In the genomic region with DNA sequence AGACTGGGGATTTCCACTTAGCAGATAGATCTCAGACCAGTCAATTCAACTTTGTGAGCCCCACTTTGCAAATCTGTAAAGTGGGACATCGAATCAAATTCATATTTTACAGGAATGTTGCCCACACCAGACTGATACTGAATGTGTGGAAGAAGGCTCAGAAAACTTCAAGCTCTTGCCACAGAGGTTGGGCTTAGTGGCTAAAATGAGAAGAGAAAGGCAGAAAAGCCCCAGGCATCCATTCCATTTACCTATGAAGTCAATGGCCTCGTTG, we compare ENCODE assay signal across 7 cellular contexts. TPM values are rescaled to one million over a fixed set of nuclear protein-coding genes. Genes with fewer than 3 reads are reported as not detected.
A peak's percentile ranks its signal among the peaks of the same experiment; 100 is the strongest.
DNase-seq lines count a peak whose midpoint lies in the region; ATAC-seq and TF ChIP-seq lines count a peak whose summit lies in the region.

No MANE protein-coding gene starts in this region.

- H3K4me3 ChIP-seq in IMR-90 (ENCODE audit: insufficient read depth, low read depth, low read length), result peak overlapping the region; percentile 88
- peak overlapping the region; percentile 64 to 93 for H3K4me3 ChIP-seq in left lung
- H3K4me3 ChIP-seq in stomach smooth muscle (ENCODE audit: low read length in 2 of 2), result peak overlapping the region; percentile 98 to 99

- intact Hi-C loops in IMR-90 (cut with micrococcal nuclease), result loop anchor here (5.0 kb wide), 1 partner anchor 37 kb away; no protein-coding TSS in a partner anchor
- intact Hi-C loops in left lung (cut with DNase I), result no loop called here

- H2BK15ac ChIP-seq in IMR-90 (ENCODE audit: low read depth, low read length), result no peak overlapping the region

- peaks cover 5% of the 10 kb centered on the region for H3K9me1 ChIP-seq in IMR-90 (ENCODE audit: insufficient read depth, low read length)

- H3K27ac ChIP-seq in IMR-90 (ENCODE audit: insufficient read depth, low read length) (peak overlapping the region; percentile 91), angular gyrus (ENCODE audit: low read depth, low read length) (peak overlapping the region; percentile 97), left lung (peak overlapping the region; percentile 100), stomach smooth muscle (ENCODE audit: low read length) (peak overlapping the region; percentile 100)

- no TSS peak for BruUV-seq in IMR-90 (replicated peaks; lab: Mats Ljungman, UMichigan)

- no peak for TF ChIP-seq POLR2A in IMR-90 (IDR thresholded peaks at IDR 0.05; ENCODE audit: low read depth, low read length)

- peak overlapping the region; percentile 89 for H2BK5ac ChIP-seq in IMR-90 (ENCODE audit: low read depth, low read length, poor library complexity, severe bottlenecking)

- peak overlapping the region; percentile 97 for H3K4me2 ChIP-seq in IMR-90 (ENCODE audit: low read depth, low read length)

- TF ChIP-seq CTCF in IMR-90 (conservative IDR thresholded peaks at IDR 0.05; ENCODE audit: low read depth, low read length) (no peak), left lung (IDR thresholded peaks at IDR 0.05) (no peak)

- DNase-seq in IMR-90 (no peak), left lung (no peak), NCI-H345 (lab: John Stamatoyannopoulos, UW) (no peak), DMS 273 treated with DMSO at 0.1 percent for 48 hours (lab: John Stamatoyannopoulos, UW) (no peak)

- POLR2A ChIA-PET in IMR-90 (lab: Charles Lee; ENCODE audit: unreplicated experiment), result interaction anchor here (0.9 kb wide), 1 partner anchor 55 kb away, joined by 3 read pairs; no protein-coding TSS in a partner anchor

- no peak for TF ChIP-seq RAD21 in IMR-90 (IDR thresholded peaks at IDR 0.05; ENCODE audit: low read length)

- peak overlapping the region; percentile 93 for H3K18ac ChIP-seq in IMR-90 (ENCODE audit: low read depth, low read length)

- CTCF ChIA-PET in IMR-90 (lab: Yijun Ruan, JAX), result interaction anchor here (0.5 to 2.2 kb wide), 4 partner anchors 26 to 141 kb away, joined by 3 to 5 read pairs (median 4); no protein-coding TSS in a partner anchor

- 0 out of 2 replicates have a peak overlapping the region, but pooled peaks have one; percentile 14 for H4K91ac ChIP-seq in IMR-90 (ENCODE audit: insufficient read depth, low read depth, low read length)

- H4K8ac ChIP-seq in IMR-90 (ENCODE audit: low read depth in 2 of 2, low read length in 2 of 2), result peak overlapping the region; percentile 5 to 59; a peak in 3 of 4 replicates

- H3K9me3 ChIP-seq in IMR-90 (ENCODE audit: control insufficient read depth, insufficient read depth, low read length) (no peaks in the 10 kb centered on the region), left lung (no peaks in the 10 kb centered on the region), stomach smooth muscle (ENCODE audit: control insufficient read depth in 2 of 2, low read length in 2 of 2) (no peaks in the 10 kb centered on the region)

- peak overlapping the region; percentile 28; the same call in 1 of the 2 replicates for H4K5ac ChIP-seq in IMR-90 (ENCODE audit: low read depth, low read length)

- H3K9ac ChIP-seq in IMR-90 (ENCODE audit: low read depth, low read length) (peak overlapping the region; percentile 94), stomach smooth muscle (ENCODE audit: low read length in 2 of 2) (peak overlapping the region; percentile 99 to 100)

- H3K4me1 ChIP-seq in IMR-90 (ENCODE audit: control insufficient read depth, insufficient read depth, low read length) (peaks cover 19% of the 10 kb centered on the region), left lung (peaks cover 43 to 83% of the 10 kb centered on the region in 2 donors), stomach smooth muscle (ENCODE audit: control insufficient read depth, insufficient read depth, low read length) (peaks cover 71% of the 10 kb centered on the region)

- H2BK20ac ChIP-seq in IMR-90 (ENCODE audit: low read depth, low read length), result no peak overlapping the region

- WGBS in IMR-90 (ENCODE audit: extremely low coverage in 2 of 2, insufficient read length in 1 of 2), 2 experiments, result no CpG with 5 or more reads among the region's 2 CpGs

- H3K27me3 ChIP-seq in IMR-90 (ENCODE audit: control insufficient read depth, insufficient read depth, low read length) (no peaks in the 10 kb centered on the region), left lung (no peaks in the 10 kb centered on the region), stomach smooth muscle (ENCODE audit: control insufficient read depth in 1 of 2, insufficient read depth in 2 of 2, low read length in 2 of 2) (no peaks in the 10 kb centered on the region)

- peak overlapping the region; percentile 91 for H3K23ac ChIP-seq in IMR-90 (ENCODE audit: low read depth, low read length)

- peak overlapping the region; percentile 17; the same call in 1 of the 2 replicates for H2AK5ac ChIP-seq in IMR-90 (ENCODE audit: low read depth, low read length)

- H2AFZ ChIP-seq in IMR-90 (replicated peaks; ENCODE audit: low read length, poor library complexity), result peak overlapping the region; percentile 19

- H4K20me1 ChIP-seq in IMR-90 (ENCODE audit: insufficient read depth, low read length), result peaks cover 56% of the 10 kb centered on the region

- peak overlapping the region; percentile 88 for H3K14ac ChIP-seq in IMR-90 (replicated peaks; ENCODE audit: low read depth, low read length)

- H3K56ac ChIP-seq in IMR-90 (ENCODE audit: extremely low read depth, insufficient read depth, low read length), result peak overlapping the region; percentile 86

- H2BK120ac ChIP-seq in IMR-90 (ENCODE audit: low read depth, low read length), result peak overlapping the region; percentile 16; the same call in 1 of the 2 replicates

- dilution Hi-C loops in IMR-90 (cut with HindIII; ENCODE audit: low sequenced_read_pairs, unreplicated experiment), result no loop called here

- H3K36me3 ChIP-seq in IMR-90 (ENCODE audit: control insufficient read depth, insufficient read depth, low read length) (peaks cover 28% of the 10 kb centered on the region), left lung (peaks cover 0 to 37% of the 10 kb centered on the region in 2 donors), stomach smooth muscle (ENCODE audit: control insufficient read depth in 2 of 2, insufficient read depth in 2 of 2, low read length in 2 of 2) (peaks cover 25 to 29% of the 10 kb centered on the region in 2 donors)

- peak overlapping the region; percentile 92 for H2AK9ac ChIP-seq in IMR-90 (replicated peaks; ENCODE audit: low read depth, low read length, poor library complexity)

- peaks cover 5 to 30% of the 10 kb centered on the region in 2 experiments; a peak in 3 of 4 replicates for H3K79me1 ChIP-seq in IMR-90 (ENCODE audit: low read depth in 1 of 2, low read length in 2 of 2)

- ATAC-seq in IMR-90 (ENCODE audit: low read depth), result no peak
- ATAC-seq in left lung, result no peak
- ATAC-seq in HG02970 (IDR thresholded peaks at IDR 0.05; ENCODE audit: low FRiP score, unreplicated experiment), result no peak

- H3K4ac ChIP-seq in IMR-90 (ENCODE audit: low read depth, low read length), result peak overlapping the region; percentile 76

- in situ Hi-C loops in IMR-90 (cut with MboI; ENCODE audit: low sequenced_read_pairs), result loop anchor here (5.0 kb wide), 1 partner anchor 52 kb away; no protein-coding TSS in a partner anchor

TF ChIP-seq in IMR-90, 13 proteins besides CTCF, POLR2A, EP300 and RAD21:
- TF ChIP-seq, protein P1, sequence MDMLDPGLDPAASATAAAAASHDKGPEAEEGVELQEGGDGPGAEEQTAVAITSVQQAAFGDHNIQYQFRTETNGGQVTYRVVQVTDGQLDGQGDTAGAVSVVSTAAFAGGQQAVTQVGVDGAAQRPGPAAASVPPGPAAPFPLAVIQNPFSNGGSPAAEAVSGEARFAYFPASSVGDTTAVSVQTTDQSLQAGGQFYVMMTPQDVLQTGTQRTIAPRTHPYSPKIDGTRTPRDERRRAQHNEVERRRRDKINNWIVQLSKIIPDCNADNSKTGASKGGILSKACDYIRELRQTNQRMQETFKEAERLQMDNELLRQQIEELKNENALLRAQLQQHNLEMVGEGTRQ (IDR thresholded peaks at IDR 0.05; ENCODE audit: low read depth, low read length), result peak; percentile 47; the same call in 1 of the 2 replicates
- TF ChIP-seq NFE2L2 (IDR thresholded peaks at IDR 0.05; ENCODE audit: low read depth, low read length), result no peak

RNA-seq across cellular contexts. Expression of a gene that starts 1.7 kb away (rescaled TPM):
- 304 and 320 TPM in 2 replicates for total RNA-seq in IMR-90 (2012; rRNA removed)
- polyA plus RNA-seq in IMR-90 (2012; rRNA removed), result 467 and 674 TPM in 2 replicates
- 405 and 1,457 TPM in 2 replicates for polyA plus RNA-seq in IMR-90 (2012; cell fraction: cytosol; rRNA removed)
- polyA plus RNA-seq in IMR-90 (2012; cell fraction: nucleus; rRNA removed; ENCODE audit: low replicate concordance), result 1,904 and 1,990 TPM in 2 replicates
- 100 to 1,000 TPM; 203 to 239 TPM for total RNA-seq in left lung
